8 cellular contexts compared by ENCODE assay signal in the genomic region with DNA sequence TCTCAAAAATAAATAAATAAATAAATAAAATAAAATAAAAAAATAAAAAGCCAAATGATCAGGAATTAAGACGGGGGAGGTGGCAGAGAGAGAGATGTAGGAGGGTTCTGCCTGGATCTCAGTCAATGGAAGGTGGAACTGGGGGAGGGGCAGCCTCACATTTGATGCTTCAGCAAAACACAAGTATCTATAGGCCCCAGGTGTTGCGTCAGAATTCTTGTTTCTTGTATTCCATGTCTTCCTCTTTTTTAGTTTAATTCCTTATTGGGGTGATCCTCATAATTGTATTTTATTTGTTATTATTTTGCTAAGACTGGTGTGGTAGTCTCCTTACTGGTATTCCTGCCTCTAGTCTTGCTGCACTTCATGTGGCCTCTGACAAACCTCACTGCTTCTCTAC.
"Had no signal": no experiment of that assay in that cellular context is flagged by ENCODE, and none has a peak within 500 bp of the region (broad histone marks: within the 10 kb centered on the region; RNA-seq: fewer than 3 reads in every experiment).

No MANE protein-coding gene starts in this region.

- H3K27ac Mint-ChIP-seq: H9 had no signal

- H3K4me3 Mint-ChIP-seq: H9 had no signal

- H3K4me3 ChIP-seq: GM23248 had no signal

- H3K27ac ChIP-seq: GM23248 had no signal

- FAIRE-seq: H54, HTR-8/SVneo had no signal

- DNase-seq: GM23248, GOT3, H9, HCEC 1CT, IMR-90, KBM-7 had no signal

- H3K9ac ChIP-seq: GM23248 had no signal

- H3K4me1 Mint-ChIP-seq: H9 had no signal

- H2AFZ ChIP-seq: GM23248 had no signal

- H3K9me3 Mint-ChIP-seq: H9 had no signal
